ENCODE assay signal across 8 cellular contexts in genomic region chr13:107124129-107124718, GRCh38.
DNase-seq lines count a peak whose midpoint lies in the region; ATAC-seq and TF ChIP-seq lines count a peak whose summit lies in the region.

No MANE protein-coding gene starts in this region.

- H3K79me2 ChIP-seq in GM23338 (replicated peaks; ENCODE audit: insufficient read depth) = no peaks in the 10 kb centered on the region

- DNase-seq in 8988T (peak; percentile 7), GM23338 (ENCODE audit: low spot score) (peak; percentile 46), SK-MEL-5 (ENCODE audit: low read depth, low spot score) (peak; percentile 49), inferior parietal cortex (ENCODE audit: extremely low spot score) (peak; percentile 64), epidermal melanocyte (ENCODE audit: insufficient read length, low spot score) (no peak), KG1 (lab: John Stamatoyannopoulos, UW) (no peak)
- no peak for DNase-seq in T-helper 2 cell treated with Interferon-gamma antibody and Interleukin-4, amounts not matched to agents 5 μg/mL and 100 μg/mL, for 36 hours (ENCODE audit: low spot score)

- H3K4me3 ChIP-seq in GM23338 = no peak overlapping the region

- in situ Hi-C loops in SK-MEL-5 (cut with HindIII; ENCODE audit: low pct_unique_long_range_greater_than_20kb, low sequenced_read_pairs) = no loop called here

- peaks cover 6% of the 10 kb centered on the region for H3K9me3 Mint-ChIP-seq in GM23338
- H3K9me3 Mint-ChIP-seq in T-helper 2 cell treated with Interferon-gamma antibody and Interleukin-4, amounts not matched to agents 5 μg/mL and 100 μg/mL, for 36 hours = no peaks in the 10 kb centered on the region

- no peaks in the 10 kb centered on the region; the same call in 2 of the 3 replicates for H3K36me3 Mint-ChIP-seq in GM23338 (ENCODE audit: low read depth)
- no peaks in the 10 kb centered on the region for H3K36me3 Mint-ChIP-seq in T-helper 2 cell treated with Interferon-gamma antibody and Interleukin-4, amounts not matched to agents 5 μg/mL and 100 μg/mL, for 36 hours (ENCODE audit: low read depth)

- no peaks in the 10 kb centered on the region for H4K20me1 ChIP-seq in GM23338 (replicated peaks; ENCODE audit: insufficient read depth)

- H2AFZ ChIP-seq in GM23338 = no peak overlapping the region

- H3F3A ChIP-seq in GM23338 (replicated peaks; ENCODE audit: low read depth) = no peaks in the 10 kb centered on the region

- no peaks in the 10 kb centered on the region for H3K27me3 Mint-ChIP-seq in GM23338 (ENCODE audit: insufficient read depth, low read depth, poor library complexity)
- H3K27me3 Mint-ChIP-seq in T-helper 2 cell treated with Interferon-gamma antibody and Interleukin-4, amounts not matched to agents 5 μg/mL and 100 μg/mL, for 36 hours (ENCODE audit: low read depth) = no peaks in the 10 kb centered on the region

- no peaks in the 10 kb centered on the region for H3K4me1 ChIP-seq in GM23338 (ENCODE audit: insufficient read depth)

- H3K27ac Mint-ChIP-seq in GM23338 = no peak overlapping the region
- no peak overlapping the region for H3K27ac Mint-ChIP-seq in T-helper 2 cell treated with Interferon-gamma antibody and Interleukin-4, amounts not matched to agents 5 μg/mL and 100 μg/mL, for 36 hours

- H3K27ac ChIP-seq in GM23338 (ENCODE audit: low read depth) = no peak overlapping the region

- H3K9me2 ChIP-seq in GM23338 (ENCODE audit: insufficient read depth) = no peaks in the 10 kb centered on the region

- TF ChIP-seq CTCF in GM23338 (conservative IDR thresholded peaks at IDR 0.05; ENCODE audit: low read depth in 2 of 2) = peak in 1 of 2 experiments; percentile 76; a peak in 3 of 4 replicates

- H3K4me1 Mint-ChIP-seq in GM23338 = peaks cover 5% of the 10 kb centered on the region; the same call in 1 of the 3 replicates
- H3K4me1 Mint-ChIP-seq in T-helper 2 cell treated with Interferon-gamma antibody and Interleukin-4, amounts not matched to agents 5 μg/mL and 100 μg/mL, for 36 hours (ENCODE audit: low read depth) = no peaks in the 10 kb centered on the region

- ATAC-seq in GM23338 = no peak
- ATAC-seq in HG02885 (IDR thresholded peaks at IDR 0.05; ENCODE audit: poor library complexity, unreplicated experiment) = no peak

- no peak overlapping the region for H3K4me2 ChIP-seq in GM23338

- no peaks in the 10 kb centered on the region for H3K36me3 ChIP-seq in GM23338 (ENCODE audit: insufficient read depth)

- no peak overlapping the region for H3K4me3 Mint-ChIP-seq in GM23338
- no peak overlapping the region for H3K4me3 Mint-ChIP-seq in T-helper 2 cell treated with Interferon-gamma antibody and Interleukin-4, amounts not matched to agents 5 μg/mL and 100 μg/mL, for 36 hours

- H3K27me3 ChIP-seq in GM23338 (ENCODE audit: insufficient read depth) = no peaks in the 10 kb centered on the region

TF ChIP-seq in GM23338, 12 proteins besides CTCF, POLR2A, EP300 and RAD21:
- no peak for TF ChIP-seq NANOG (IDR thresholded peaks at IDR 0.05; ENCODE audit: borderline replicate concordance)
- TF ChIP-seq ETS1 (IDR thresholded peaks at IDR 0.05) = no peak
- no peak for TF ChIP-seq POLR2AphosphoS5 (IDR thresholded peaks at IDR 0.05; ENCODE audit: low read depth)
- no peak for TF ChIP-seq EZH2phosphoT487 (IDR thresholded peaks at IDR 0.05; ENCODE audit: unreplicated experiment)
- TF ChIP-seq REST (IDR thresholded peaks at IDR 0.05; ENCODE audit: unreplicated experiment) = no peak
- TF ChIP-seq STAT1 (IDR thresholded peaks at IDR 0.05; ENCODE audit: unreplicated experiment) = no peak
- TF ChIP-seq CREB1 (CRISPR knock-in tag; IDR thresholded peaks at IDR 0.05; ENCODE audit: low read depth) = no peak
- no peak for TF ChIP-seq ZNF114 (CRISPR knock-in tag; IDR thresholded peaks at IDR 0.05)
- no peak for TF ChIP-seq JUNB (IDR thresholded peaks at IDR 0.05; ENCODE audit: unreplicated experiment)
- TF ChIP-seq EZH2 (IDR thresholded peaks at IDR 0.05; ENCODE audit: low read depth, unreplicated experiment) = no peak
TF ChIP-seq in GM23338: peak in this region for 0.

Comparison
In these comparisons a context has a peak if more than half of its experiments do, and no peak if none do; other contexts are left out.
1. DNase-seq: peak in 8988T (single experiment), GM23338 (single experiment), SK-MEL-5 (single experiment) and inferior parietal cortex (single experiment); none in epidermal melanocyte (single experiment), T-helper 2 cell treated with Interferon-gamma antibody and Interleukin-4, amounts not matched to agents 5 μg/mL and 100 μg/mL, for 36 hours (single experiment) and KG1 (single experiment).